ENCODE assay signal across 8 cellular contexts in genomic region chr7:143263266-143264195, GRCh38. TPM values are rescaled to one million over a fixed set of nuclear protein-coding genes. Genes with fewer than 3 reads are reported as not detected.
DNase-seq lines count a peak whose midpoint lies in the region; ATAC-seq and TF ChIP-seq lines count a peak whose summit lies in the region.

Gene GSTK1 (plus strand): TSS chr7:143263441. CDS start chr7:143263514, 73 bp downstream.

- no peaks in the 10 kb centered on the region for H3K27me3 ChIP-seq in Caco-2 (replicated peaks; ENCODE audit: control insufficient read depth, insufficient read depth, low read length)
- H3K27me3 ChIP-seq in HL-60 (ENCODE audit: insufficient read depth, poor library complexity, severe bottlenecking), result no peaks in the 10 kb centered on the region
- no peaks in the 10 kb centered on the region for H3K27me3 ChIP-seq in PC-9 (ENCODE audit: insufficient read depth, low read depth)
- H3K27me3 ChIP-seq in muscle layer of duodenum (ENCODE audit: low read depth, low read length), result no peaks in the 10 kb centered on the region

- no peak for TF ChIP-seq CTCF in Caco-2 (IDR thresholded peaks at IDR 0.05; ENCODE audit: insufficient read depth in 1 of 2, low read depth in 1 of 2, low read length in 1 of 2, severe bottlenecking in 1 of 2, unreplicated experiment in 1 of 2)
- TF ChIP-seq CTCF in HL-60 (IDR thresholded peaks at IDR 0.05; ENCODE audit: insufficient read depth, low read length), result no peak
- no peak for TF ChIP-seq CTCF in PC-9 (conservative IDR thresholded peaks at IDR 0.05)

- H3K4me1 Mint-ChIP-seq in Caco-2 (ENCODE audit: low read depth, unreplicated experiment), result peaks cover 32% of the 10 kb centered on the region
- H3K4me1 Mint-ChIP-seq in activated T-cell treated with anti-CD3 and anti-CD28 coated beads, Interleukin-2, amount 50 U/mL, for 4 hours (ENCODE audit: low read depth), result peaks cover 60% of the 10 kb centered on the region

- DNase-seq in Caco-2 (peak; percentile 84 to 89), HL-60 (ENCODE audit: low read depth in 1 of 2, low spot score in 1 of 2) (peak in 1 of 2 experiments; percentile 83), PC-9 (peak; percentile 68 to 81)
- DNase-seq in activated T-cell treated with anti-CD3 and anti-CD28 coated beads, Interleukin-2, amount 50 U/mL, for 4 hours, result peak; percentile 73
- DNase-seq in stimulated activated CD8-positive, alpha-beta memory T cell treated with anti-CD3 and anti-CD28 coated beads, Interleukin-7, amount 100 ng/mL, for 4 hours (ENCODE audit: low read depth in 2 of 2), result peak; percentile 63 to 78

- H3K27ac ChIP-seq in HL-60 (replicated peaks) (peak within 1 kb of the TSS; percentile 76), PC-9 (peak within 1 kb of the TSS; percentile 36), muscle layer of duodenum (ENCODE audit: low read length) (peak within 1 kb of the TSS; percentile 81)

- H3F3A ChIP-seq in PC-9 (ENCODE audit: insufficient read depth, low read depth), result peaks cover 39% of the 10 kb centered on the region

- H2AFZ ChIP-seq in PC-9, result peak within 1 kb of the TSS; percentile 88

- H3K27me3 Mint-ChIP-seq in Caco-2 (ENCODE audit: insufficient read depth, unreplicated experiment), result no peaks in the 10 kb centered on the region
- H3K27me3 Mint-ChIP-seq in activated T-cell treated with anti-CD3 and anti-CD28 coated beads, Interleukin-2, amount 50 U/mL, for 4 hours (ENCODE audit: low read depth), result no peaks in the 10 kb centered on the region

- H3K9me3 ChIP-seq in Caco-2 (no peaks in the 10 kb centered on the region), PC-9 (ENCODE audit: insufficient read depth, low read depth) (no peaks in the 10 kb centered on the region), muscle layer of duodenum (ENCODE audit: control insufficient read depth in 1 of 2, low read length in 2 of 2) (no peaks in the 10 kb centered on the region)

- H3K79me2 ChIP-seq in PC-9 (ENCODE audit: low read depth), result peaks cover 34% of the 10 kb centered on the region

- H3K4me1 ChIP-seq in Caco-2 (peaks cover 28% of the 10 kb centered on the region), PC-9 (replicated peaks; ENCODE audit: insufficient read depth) (peaks cover 48% of the 10 kb centered on the region), muscle layer of duodenum (ENCODE audit: control insufficient read depth in 1 of 2, insufficient read depth in 2 of 2, low read length in 2 of 2) (peaks cover 7 to 10% of the 10 kb centered on the region in 2 donors)

- H3K4me3 Mint-ChIP-seq in Caco-2 (ENCODE audit: unreplicated experiment), result peak within 1 kb of the TSS; percentile 94
- H3K4me3 Mint-ChIP-seq in activated T-cell treated with anti-CD3 and anti-CD28 coated beads, Interleukin-2, amount 50 U/mL, for 4 hours, result peak within 1 kb of the TSS; percentile 98

- POLR2A ChIA-PET in Caco-2 (lab: Charles Lee) (interaction anchor here (0.6 to 1.6 kb wide), 9 partner anchors 14 to 1988 kb away, joined by 3 to 23 read pairs (median 5); partner anchors contain the start of gene CASP2), PC-9 (lab: Charles Lee; ENCODE audit: unreplicated experiment) (interaction anchor here (0.5 to 1.6 kb wide), 9 partner anchors 9 to 479 kb away, joined by 3 to 27 read pairs (median 5); no protein-coding TSS in a partner anchor)

- H3K27ac Mint-ChIP-seq in Caco-2 (ENCODE audit: unreplicated experiment), result peak within 1 kb of the TSS; percentile 97

- H3K4me2 ChIP-seq in PC-9, result peak within 1 kb of the TSS; percentile 93

- peaks cover 11% of the 10 kb centered on the region for H3K9me3 Mint-ChIP-seq in Caco-2 (ENCODE audit: unreplicated experiment)
- no peaks in the 10 kb centered on the region for H3K9me3 Mint-ChIP-seq in activated T-cell treated with anti-CD3 and anti-CD28 coated beads, Interleukin-2, amount 50 U/mL, for 4 hours

- H3K36me3 ChIP-seq in Caco-2 (ENCODE audit: control insufficient read depth, insufficient read depth, low read length) (0 out of 2 replicates have a peak, but pooled peaks cover 6% of the 10 kb centered on the region), PC-9 (ENCODE audit: low read depth) (peaks cover 27% of the 10 kb centered on the region), muscle layer of duodenum (ENCODE audit: control insufficient read depth in 1 of 2, insufficient read depth in 2 of 2, low read length in 2 of 2) (peaks cover 14 to 19% of the 10 kb centered on the region in 2 donors)

- ATAC-seq in GM19467 (IDR thresholded peaks at IDR 0.05; ENCODE audit: unreplicated experiment), result peak; percentile 96
- ATAC-seq in activated T-cell treated with anti-CD3 and anti-CD28 coated beads, Interleukin-2, amount 50 U/mL, for 4 hours, result peak; percentile 97 to 98
- ATAC-seq in esophagus mucosa, result peak; percentile 92

- intact Hi-C loops in Caco-2 (cut with micrococcal nuclease; ENCODE audit: unreplicated experiment) (loop anchor here (1.0 kb wide), 4 partner anchors 20 to 37 kb away; partner anchors contain the start of genes CASP2 and TMEM139), PC-9 (cut with micrococcal nuclease; ENCODE audit: unreplicated experiment) (loop anchor here (1.0 kb wide), 2 partner anchors 14 to 22 kb away; no protein-coding TSS in a partner anchor)

- no peaks in the 10 kb centered on the region for H3K9me2 ChIP-seq in PC-9 (ENCODE audit: insufficient read depth)

- CTCF ChIA-PET in Caco-2 (lab: Charles Lee), result interaction anchor here (0.5 to 1.6 kb wide), 12 partner anchors 16 to 329 kb away, joined by 3 to 30 read pairs (median 4); partner anchors contain the start of gene CASP2
- CTCF ChIA-PET in PC-9 (lab: Charles Lee), result interaction anchor here (0.6 to 1.6 kb wide), 6 partner anchors 16 to 117 kb away, joined by 3 to 7 read pairs (median 4); partner anchors contain the start of gene CASP2

- H3K4me3 ChIP-seq in Caco-2 (ENCODE audit: low read depth, low read length) (peak within 1 kb of the TSS; percentile 66), HL-60 (replicated peaks; ENCODE audit: insufficient read depth, low read length) (peak within 1 kb of the TSS; percentile 63), PC-9 (peak within 1 kb of the TSS; percentile 90), muscle layer of duodenum (ENCODE audit: low read depth in 1 of 2, low read length in 2 of 2) (peak within 1 kb of the TSS; percentile 82 to 94)

- H3K36me3 Mint-ChIP-seq in Caco-2 (ENCODE audit: insufficient read depth, unreplicated experiment), result peaks cover 36% of the 10 kb centered on the region
- H3K36me3 Mint-ChIP-seq in activated T-cell treated with anti-CD3 and anti-CD28 coated beads, Interleukin-2, amount 50 U/mL, for 4 hours (ENCODE audit: insufficient read depth), result peaks cover 15% of the 10 kb centered on the region

- BruUV-seq in Caco-2 (replicated peaks; lab: Mats Ljungman, UMichigan) (TSS peak; percentile 58), PC-9 (replicated peaks; lab: Mats Ljungman, UMichigan) (TSS peak; percentile 66)

- H4K20me1 ChIP-seq in PC-9 (ENCODE audit: insufficient read depth), result no peaks in the 10 kb centered on the region

RNA-seq across cellular contexts. Expression of gene GSTK1, which starts in this region (rescaled TPM):
- total RNA-seq in Caco-2 (2022), result 127 and 134 TPM in 2 replicates
- 239 and 244 TPM in 2 replicates for total RNA-seq in PC-9 (2021)
- 10 to 100 TPM; 90.4 to 97.2 (median 96.5) TPM for total RNA-seq in activated T-cell treated with anti-CD3 and anti-CD28 coated beads, Interleukin-2, amount 50 U/mL, for 4 hours
- 109 TPM for total RNA-seq in esophagus mucosa
